In the genomic region with DNA sequence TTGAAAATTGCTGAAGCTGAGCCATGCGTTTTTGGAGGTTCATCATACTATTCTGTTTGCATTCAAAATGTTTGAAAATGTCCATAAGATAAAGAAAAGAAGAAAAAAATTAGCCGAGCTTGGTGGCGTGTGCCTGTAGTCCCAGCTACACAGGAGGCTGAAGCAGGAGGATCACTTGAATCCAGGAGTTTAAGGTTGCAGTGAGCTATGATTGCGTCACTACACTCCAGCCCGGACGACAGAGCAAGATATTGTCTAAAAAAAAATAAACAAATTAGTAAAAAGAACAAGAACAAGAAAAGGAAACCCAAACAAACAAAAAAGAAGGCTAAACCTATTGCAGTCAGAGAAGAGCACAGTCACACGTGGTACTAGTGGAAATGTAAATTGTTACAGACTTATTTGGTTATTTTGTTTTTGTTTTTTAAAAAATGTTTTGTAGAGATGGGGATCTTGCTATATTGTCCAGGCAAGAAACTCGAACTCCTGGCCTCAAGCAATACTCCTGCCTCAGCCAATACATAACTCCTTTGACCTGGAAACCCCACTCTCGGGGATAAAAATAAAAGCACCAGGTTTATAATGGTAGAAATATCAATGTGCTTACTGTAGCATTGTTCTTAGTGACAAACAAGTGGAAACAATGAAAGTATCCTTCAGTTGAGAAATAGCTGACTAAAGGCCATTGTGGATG, we compare ENCODE assay signal across 22 cellular contexts. TPM values are rescaled to one million over a fixed set of nuclear protein-coding genes. Genes with fewer than 3 reads are reported as not detected.
DNase-seq lines count a peak whose midpoint lies in the region; ATAC-seq, FAIRE-seq and TF ChIP-seq lines count a peak whose summit lies in the region.
"Had no signal": no experiment of that assay in that cellular context is flagged by ENCODE, and none has a peak within 500 bp of the region (broad histone marks: within the 10 kb centered on the region; RNA-seq: fewer than 3 reads in every experiment).

No MANE protein-coding gene starts in this region.

- no peak for TF ChIP-seq EP300 in HepG2 (IDR thresholded peaks at IDR 0.05; ENCODE audit: low read depth in 2 of 2, low read length in 2 of 2)
- TF ChIP-seq EP300 in HepG2 (CRISPR knock-in tag; IDR thresholded peaks at IDR 0.05; ENCODE audit: borderline replicate concordance), result no peak
- no peak for TF ChIP-seq EP300 in K562 (IDR thresholded peaks at IDR 0.05; ENCODE audit: low read length)

- intact Hi-C loops in HepG2 (cut with micrococcal nuclease; ENCODE audit: unreplicated experiment) (loop anchor here (5.0 kb wide), 1 partner anchor 82 kb away; a partner anchor contains a TSS), right lobe of liver (cut with DNase I) (no loop called here), K562 (cut with micrococcal nuclease) (loop anchor here (10.0 kb wide), 1 partner anchor 170 kb away; a partner anchor contains a TSS)
- intact Hi-C loops in CD4-positive, alpha-beta T cell (cut with DNase I, micrococcal nuclease), result no loop called here

- H3K27me3 ChIP-seq in HepG2 (ENCODE audit: control insufficient read depth in 1 of 2, insufficient read depth in 2 of 2, low read length in 2 of 2) (no peaks in the 10 kb centered on the region), right lobe of liver (no peaks in the 10 kb centered on the region), K562 (ENCODE audit: control insufficient read depth in 2 of 2, insufficient read depth in 2 of 2, low read length in 2 of 2) (no peaks in the 10 kb centered on the region), GM23338 (ENCODE audit: insufficient read depth) (no peaks in the 10 kb centered on the region)
- H3K27me3 ChIP-seq in CD4-positive, alpha-beta T cell (ENCODE audit: control insufficient read depth, insufficient read depth, low read length), result no peaks in the 10 kb centered on the region

- no peaks in the 10 kb centered on the region for H3K9me1 ChIP-seq in K562 (ENCODE audit: control insufficient read depth, insufficient read depth, low read length)

- H3K4me1 ChIP-seq in HepG2 (ENCODE audit: insufficient read depth, low read length), result peaks cover 31% of the 10 kb centered on the region
- H3K4me1 ChIP-seq in right lobe of liver, result no peaks in the 10 kb centered on the region
- peaks cover 6 to 7% of the 10 kb centered on the region in 2 experiments; a peak in 4 of 5 replicates for H3K4me1 ChIP-seq in K562 (replicated peaks in 1 of 2; ENCODE audit: control insufficient read depth in 2 of 2, insufficient read depth in 2 of 2, low read length in 2 of 2)
- peaks cover under 1% of the 10 kb centered on the region; the same call in 1 of the 2 replicates for H3K4me1 ChIP-seq in GM23338 (ENCODE audit: insufficient read depth)
- H3K4me1 ChIP-seq: Caco-2 had no signal

- no peaks in the 10 kb centered on the region for H3F3A ChIP-seq in GM23338 (replicated peaks; ENCODE audit: low read depth)

- DNase-seq in HepG2 (ENCODE audit: low spot score) (no peak), right lobe of liver (no peak), M059J (ENCODE audit: low read depth) (peak; percentile 28), K562 (ENCODE audit: extremely low read depth in 1 of 4, low spot score in 3 of 4) (no peak), iris pigment epithelial cell (ENCODE audit: low read depth) (peak; percentile 26), GM23338 (ENCODE audit: low spot score) (no peak), NCI-H774 (lab: John Stamatoyannopoulos, UW) (no peak)
- no peak for DNase-seq in CD4-positive, alpha-beta T cell
- DNase-seq: 8988T; C1 segment of cervical spinal cord; Caco-2; CD8-positive, alpha-beta T cell; DMS153; DND-41; H9 had no signal

- no peak for TF ChIP-seq POLR2A in HepG2 (IDR thresholded peaks at IDR 0.05; ENCODE audit: insufficient read depth in 1 of 2, low read depth in 2 of 2, low read length in 2 of 2)
- no peak for TF ChIP-seq POLR2A in right lobe of liver (IDR thresholded peaks at IDR 0.05)
- no peak for TF ChIP-seq POLR2A in K562 (conservative IDR thresholded peaks at IDR 0.05)

- no peak overlapping the region for H3K9ac ChIP-seq in HepG2 (ENCODE audit: insufficient read depth, low read depth, low read length)
- no peak overlapping the region for H3K9ac ChIP-seq in K562 (ENCODE audit: insufficient read depth in 1 of 2, low read depth in 2 of 2, low read length in 2 of 2)

- TF ChIP-seq RAD21 in HepG2 (CRISPR knock-in tag; IDR thresholded peaks at IDR 0.05) (no peak), K562 (CRISPR knock-in tag; conservative IDR thresholded peaks at IDR 0.05 in 1 of 2, IDR thresholded peaks at IDR 0.05 in 1 of 2) (no peak)

- BruUV-seq in HepG2 (replicated peaks; lab: Mats Ljungman, UMichigan), result no TSS peak
- BruUV-seq in K562 (replicated peaks; lab: Mats Ljungman, UMichigan), result no TSS peak

- no peaks in the 10 kb centered on the region for H3K36me3 ChIP-seq in HepG2 (replicated peaks in 1 of 2; ENCODE audit: control insufficient read depth in 1 of 2, insufficient read depth in 2 of 2, low read length in 2 of 2)
- H3K36me3 ChIP-seq in right lobe of liver, result no peaks in the 10 kb centered on the region
- no peaks in the 10 kb centered on the region for H3K36me3 ChIP-seq in K562 (ENCODE audit: control insufficient read depth, insufficient read depth, low read length)
- H3K36me3 ChIP-seq in GM23338 (ENCODE audit: insufficient read depth), result no peaks in the 10 kb centered on the region

- H4K20me1 ChIP-seq in HepG2 (ENCODE audit: insufficient read depth, low read length), result no peaks in the 10 kb centered on the region
- H4K20me1 ChIP-seq in K562 (replicated peaks; ENCODE audit: control insufficient read depth, insufficient read depth, low read length), result no peaks in the 10 kb centered on the region
- H4K20me1 ChIP-seq in GM23338 (replicated peaks; ENCODE audit: insufficient read depth), result no peaks in the 10 kb centered on the region

- no peak overlapping the region for H3K4me3 ChIP-seq in HepG2 (replicated peaks in 1 of 3; ENCODE audit: insufficient read depth in 1 of 3, low read depth in 2 of 3, low read length in 3 of 3)
- H3K4me3 ChIP-seq in right lobe of liver, result no peak overlapping the region
- no peak overlapping the region for H3K4me3 ChIP-seq in K562
- H3K4me3 ChIP-seq in GM23338, result no peak overlapping the region
- H3K4me3 ChIP-seq: GM12878 had no signal

- no peak for FAIRE-seq in HepG2 (lab: Jason Lieb, UNC)
- FAIRE-seq in K562 (lab: Jason Lieb, UNC), result no peak
- FAIRE-seq: G401.6, GM12878, GM19239, H1 had no signal

- no peak overlapping the region for H3K4me3 Mint-ChIP-seq in GM23338
- H3K4me3 Mint-ChIP-seq in CD4-positive, alpha-beta T cell, result no peak overlapping the region
- H3K4me3 Mint-ChIP-seq: CD8-positive, alpha-beta T cell; H9 had no signal

- peaks cover 4% of the 10 kb centered on the region for H3K27me3 Mint-ChIP-seq in GM23338 (ENCODE audit: insufficient read depth, low read depth, poor library complexity)
- H3K27me3 Mint-ChIP-seq in CD4-positive, alpha-beta T cell, result peaks cover 28% of the 10 kb centered on the region

- H3K9me2 ChIP-seq in GM23338 (ENCODE audit: insufficient read depth), result no peaks in the 10 kb centered on the region

- no peak overlapping the region for H3K4me2 ChIP-seq in HepG2 (ENCODE audit: low read depth, low read length)
- H3K4me2 ChIP-seq in K562 (ENCODE audit: insufficient read depth, low read length), result no peak overlapping the region
- H3K4me2 ChIP-seq in GM23338, result no peak overlapping the region

- 42% methylated on average over 9 of the region's 9 CpGs for WGBS in HepG2 (ENCODE audit: low lambda C conversion rate)
- 39% methylated on average over 9 of the region's 9 CpGs for WGBS in right lobe of liver (ENCODE audit: insufficient coverage, low coverage, low lambda C conversion rate, missing lambda C conversion rate)
- WGBS in K562 (ENCODE audit: insufficient coverage, low coverage, missing lambda C conversion rate), result 25% methylated on average over 9 of the region's 9 CpGs

- no peak for ATAC-seq in HepG2
- no peak for ATAC-seq in right lobe of liver
- ATAC-seq in K562, result no peak
- ATAC-seq in GM23338, result no peak
- no peak for ATAC-seq in CD4-positive, alpha-beta T cell (ENCODE audit: poor library complexity)
- ATAC-seq: CD8-positive, alpha-beta T cell; GM12878; HCT116 had no signal

- H3K9me3 Mint-ChIP-seq in GM23338, result peaks cover 7% of the 10 kb centered on the region
- H3K9me3 Mint-ChIP-seq in CD4-positive, alpha-beta T cell, result no peaks in the 10 kb centered on the region

- H2AFZ ChIP-seq in HepG2 (ENCODE audit: low read length), result no peak overlapping the region
- H2AFZ ChIP-seq in K562 (ENCODE audit: low read depth, low read length), result no peak overlapping the region
- H2AFZ ChIP-seq in GM23338, result no peak overlapping the region

- H3K36me3 Mint-ChIP-seq in GM23338 (ENCODE audit: low read depth), result peaks cover 6% of the 10 kb centered on the region; the same call in 1 of the 3 replicates
- no peaks in the 10 kb centered on the region for H3K36me3 Mint-ChIP-seq in CD4-positive, alpha-beta T cell (ENCODE audit: low read depth)
- H3K36me3 Mint-ChIP-seq: CD8-positive, alpha-beta T cell had no signal

- in situ Hi-C loops in HepG2 (cut with HindIII; ENCODE audit: extremely low pct_ligation_motif_present, low pct_unique_long_range_greater_than_20kb) (no loop called here), K562 (cut with MboI) (no loop called here)

- POLR2A ChIA-PET in HepG2 (lab: Yijun Ruan, JAX), result no interaction called here
- POLR2A ChIA-PET in K562 (lab: Yijun Ruan, JAX), result interaction anchor here (0.5 kb wide), 1 partner anchor 47 kb away, joined by 3 read pairs; no protein-coding TSS in a partner anchor
- POLR2A ChIA-PET in CD4-positive, alpha-beta T cell (lab: Charles Lee), result no interaction called here

- CTCF ChIA-PET in HepG2 (lab: Yijun Ruan, JAX; ENCODE audit: low intra/inter-chr PET ratio, low total read pairs) (no interaction called here), K562 (lab: Yijun Ruan, JAX; ENCODE audit: low intra/inter-chr PET ratio) (interaction anchor here (0.6 kb wide), 1 partner anchor 73 kb away, joined by 3 read pairs; no protein-coding TSS in a partner anchor)
- CTCF ChIA-PET in CD4-positive, alpha-beta T cell (lab: Charles Lee), result no interaction called here

- H3K27ac ChIP-seq in HepG2 (ENCODE audit: extremely low read length, insufficient read depth, low read length) (no peak overlapping the region), right lobe of liver (no peak overlapping the region), K562 (ENCODE audit: extremely low read depth, low read depth, low read length) (no peak overlapping the region), GM23338 (ENCODE audit: low read depth) (no peak overlapping the region)
- no peak overlapping the region for H3K27ac ChIP-seq in CD4-positive, alpha-beta T cell (ENCODE audit: low read depth, low read length)

- TF ChIP-seq CTCF in HepG2 (CRISPR knock-in tag; IDR thresholded peaks at IDR 0.05) (no peak), right lobe of liver (IDR thresholded peaks at IDR 0.05) (no peak), K562 (IDR thresholded peaks at IDR 0.05 in 2 of 3, conservative IDR thresholded peaks at IDR 0.05 in 1 of 3; ENCODE audit: insufficient read depth in 2 of 3, low read depth in 1 of 3, low read length in 3 of 3) (no peak), GM23338 (conservative IDR thresholded peaks at IDR 0.05; ENCODE audit: low read depth in 2 of 2) (no peak)
- no peak for TF ChIP-seq CTCF in CD4-positive, alpha-beta T cell (IDR thresholded peaks at IDR 0.05)

- H3K4me1 Mint-ChIP-seq in GM23338, result peaks cover 7% of the 10 kb centered on the region
- H3K4me1 Mint-ChIP-seq in CD4-positive, alpha-beta T cell (ENCODE audit: low read depth), result peaks cover 4% of the 10 kb centered on the region

- no peaks in the 10 kb centered on the region for H3K79me2 ChIP-seq in HepG2 (ENCODE audit: insufficient read depth, low read length)
- H3K79me2 ChIP-seq in K562 (ENCODE audit: control insufficient read depth, insufficient read depth, low read length), result no peaks in the 10 kb centered on the region
- no peaks in the 10 kb centered on the region for H3K79me2 ChIP-seq in GM23338 (replicated peaks; ENCODE audit: insufficient read depth)

- peaks cover 5% of the 10 kb centered on the region; the same call in 1 of the 2 replicates for H3K9me3 ChIP-seq in HepG2 (ENCODE audit: low read length)
- H3K9me3 ChIP-seq in right lobe of liver, result no peaks in the 10 kb centered on the region
- H3K9me3 ChIP-seq in K562 (replicated peaks; ENCODE audit: control insufficient read depth, insufficient read depth, low read depth, low read length), result 0 out of 2 replicates have a peak, but pooled peaks cover 2% of the 10 kb centered on the region
- peaks cover 3% of the 10 kb centered on the region for H3K9me3 ChIP-seq in CD4-positive, alpha-beta T cell (ENCODE audit: control insufficient read depth, low read length)
- H3K9me3 ChIP-seq: Caco-2 had no signal

- no peak overlapping the region for H3K27ac Mint-ChIP-seq in GM23338
- H3K27ac Mint-ChIP-seq in CD4-positive, alpha-beta T cell, result no peak overlapping the region
- H3K27ac Mint-ChIP-seq: CD8-positive, alpha-beta T cell; H9 had no signal

RNA-seq across cellular contexts. Expression of a gene that starts 11.6 kb away (rescaled TPM):
- total RNA-seq in HepG2 (2016; rRNA removed; fragmentation: Illumina TruSeq; extraction: Trizol) (0.42 and 2.2 TPM in 2 replicates), right lobe of liver (not detected), K562 (2014; rRNA removed) (1.5 and 2.1 TPM in 2 replicates), K562 (2014; rRNA removed; fragmentation: Illumina TruSeq; extraction: Trizol) (0.67 and 0.69 TPM in 2 replicates), K562 (2015; rRNA removed; fragmentation: Illumina TruSeq; extraction: Trizol) (1.0 TPM in 1 of 2 replicates, not detected in the other), K562 (2021) (0.22 and 0.36 TPM in 2 replicates)
- 1.6 and 2.4 TPM in 2 replicates for total RNA-seq in HepG2 (2016; cell fraction: cytosol; rRNA removed; fragmentation: Illumina TruSeq; extraction: Trizol; ENCODE audit: low read depth)
- total RNA-seq in HepG2 (2016; cell fraction: insoluble cytoplasmic fraction; rRNA removed; fragmentation: Illumina TruSeq; extraction: Trizol), result 0.76 and 2.3 TPM in 2 replicates
- total RNA-seq in HepG2 (2016; cell fraction: membrane; rRNA removed; fragmentation: Illumina TruSeq; extraction: Trizol), result 0.93 and 1.2 TPM in 2 replicates
- total RNA-seq in HepG2 (2016; cell fraction: nucleus; rRNA removed; fragmentation: Illumina TruSeq; extraction: Trizol), result 3.3 and 6.0 TPM in 2 replicates
- polyA plus RNA-seq in HepG2 (2011; rRNA removed) (3.5 and 6.3 TPM in 2 replicates), K562 (2011; rRNA removed) (0.12 and 0.33 TPM in 2 replicates), K562 (2014; fragmentation: Illumina TruSeq; extraction: Trizol) (not detected in 2 replicates), K562 (2014; fragmentation: Nextera tagmentation; extraction: Ambion mirVana) (not detected), K562 (2014; rRNA removed) (0.07 TPM in 1 of 2 replicates, not detected in the other), GM23338 (2016; fragmentation: Nextera tagmentation; extraction: Ambion mirVana) (0.73 and 0.97 TPM in 2 replicates)
- 1.3 and 2.1 TPM in 2 replicates for polyA plus RNA-seq in HepG2 (2011; cell fraction: cytosol; rRNA removed)
- 30.6 and 30.9 TPM in 2 replicates for polyA plus RNA-seq in HepG2 (2011; cell fraction: nucleus; rRNA removed)
- 2.1 and 2.2 TPM in 2 replicates for polyA plus RNA-seq in HepG2 (2012)
- 0.42 and 0.55 TPM in 2 replicates for polyA plus RNA-seq in HepG2 (2016; cell fraction: cytosol; fragmentation: Illumina TruSeq; extraction: Trizol; ENCODE audit: low read depth)
- 0.54 and 1.3 TPM in 2 replicates for polyA plus RNA-seq in HepG2 (2016; cell fraction: insoluble cytoplasmic fraction; fragmentation: Illumina TruSeq; extraction: Trizol; ENCODE audit: low read depth)
- polyA plus RNA-seq in HepG2 (2016; cell fraction: membrane; fragmentation: Illumina TruSeq; extraction: Trizol; ENCODE audit: low read depth), result 0.70 and 1.0 TPM in 2 replicates
- polyA plus RNA-seq in HepG2 (2016; cell fraction: nucleus; fragmentation: Illumina TruSeq; extraction: Trizol; ENCODE audit: insufficient read depth, low read depth), result 8.8 and 10.0 TPM in 2 replicates
- 8.4 TPM in 1 of 2 replicates, not detected in the other for polyA minus RNA-seq in HepG2 (2011; rRNA and poly(A)+ RNA removed; ENCODE audit: low replicate concordance)
- not detected in 2 replicates for polyA minus RNA-seq in HepG2 (2011; cell fraction: cytosol; rRNA and poly(A)+ RNA removed)
- 6.6 and 7.6 TPM in 2 replicates for polyA minus RNA-seq in HepG2 (2011; cell fraction: nucleus; rRNA and poly(A)+ RNA removed)
- total RNA-seq in M059J (2014; rRNA removed; shearing (Covaris generic)), result not detected in 2 replicates
- total RNA-seq in K562 (2011; cell fraction: chromatin; rRNA removed; ENCODE audit: low replicate concordance), result 1.00 and 1.2 TPM in 2 replicates
- 9.5 and 13.8 TPM in 2 replicates for total RNA-seq in K562 (2011; cell fraction: nucleolus; rRNA removed)
- total RNA-seq in K562 (2011; cell fraction: nucleoplasm; rRNA removed), result 10.4 and 24.5 TPM in 2 replicates
- 0.12 TPM in 1 of 2 replicates, not detected in the other for polyA plus RNA-seq in K562 (2011; cell fraction: cytosol; rRNA removed)
- polyA plus RNA-seq in K562 (2011; cell fraction: nucleus; rRNA removed), result 0.35 and 0.41 TPM in 2 replicates
- polyA plus RNA-seq in K562 (2012), result 0.01 and 0.24 TPM in 2 replicates
- 8.3 and 11.8 TPM in 2 replicates for polyA minus RNA-seq in K562 (2011; rRNA and poly(A)+ RNA removed)
- 5.3 TPM in 1 of 2 replicates, not detected in the other for polyA minus RNA-seq in K562 (2011; cell fraction: cytosol; rRNA and poly(A)+ RNA removed)
- polyA minus RNA-seq in K562 (2011; cell fraction: nucleus; rRNA and poly(A)+ RNA removed), result 4.4 and 7.6 TPM in 2 replicates
- total RNA-seq in GM23338 (2014; rRNA removed; shearing (Covaris generic)), result 0.97 and 1.1 TPM in 2 replicates
- total RNA-seq in CD4-positive, alpha-beta T cell, result not detected
- total RNA-seq: A673; Caco-2; CD8-positive, alpha-beta T cell had no signal

RNA-seq across cellular contexts. Expression of a gene that starts 30.2 kb away (rescaled TPM):
- not detected in 2 replicates for total RNA-seq in HepG2 (2016; rRNA removed; fragmentation: Illumina TruSeq; extraction: Trizol)
- not detected in 2 replicates for total RNA-seq in HepG2 (2016; cell fraction: cytosol; rRNA removed; fragmentation: Illumina TruSeq; extraction: Trizol; ENCODE audit: low read depth)
- not detected in 2 replicates for total RNA-seq in HepG2 (2016; cell fraction: insoluble cytoplasmic fraction; rRNA removed; fragmentation: Illumina TruSeq; extraction: Trizol)
- 0.07 and 0.09 TPM in 2 replicates for total RNA-seq in HepG2 (2016; cell fraction: membrane; rRNA removed; fragmentation: Illumina TruSeq; extraction: Trizol)
- not detected in 2 replicates for total RNA-seq in HepG2 (2016; cell fraction: nucleus; rRNA removed; fragmentation: Illumina TruSeq; extraction: Trizol)
- 0.03 TPM in 1 of 2 replicates, not detected in the other for polyA plus RNA-seq in HepG2 (2011; rRNA removed)
- polyA plus RNA-seq in HepG2 (2011; cell fraction: cytosol; rRNA removed), result not detected in 2 replicates
- polyA plus RNA-seq in HepG2 (2011; cell fraction: nucleus; rRNA removed), result not detected in 2 replicates
- 0.36 and 0.39 TPM in 2 replicates for polyA plus RNA-seq in HepG2 (2012)
- not detected in 2 replicates for polyA plus RNA-seq in HepG2 (2016; cell fraction: cytosol; fragmentation: Illumina TruSeq; extraction: Trizol; ENCODE audit: low read depth)
- 0.10 and 0.15 TPM in 2 replicates for polyA plus RNA-seq in HepG2 (2016; cell fraction: insoluble cytoplasmic fraction; fragmentation: Illumina TruSeq; extraction: Trizol; ENCODE audit: low read depth)
- not detected in 2 replicates for polyA plus RNA-seq in HepG2 (2016; cell fraction: membrane; fragmentation: Illumina TruSeq; extraction: Trizol; ENCODE audit: low read depth)
- polyA plus RNA-seq in HepG2 (2016; cell fraction: nucleus; fragmentation: Illumina TruSeq; extraction: Trizol; ENCODE audit: insufficient read depth, low read depth), result 0.19 TPM in 1 of 2 replicates, not detected in the other
- not detected in 2 replicates for polyA minus RNA-seq in HepG2 (2011; rRNA and poly(A)+ RNA removed; ENCODE audit: low replicate concordance)
- not detected in 2 replicates for polyA minus RNA-seq in HepG2 (2011; cell fraction: cytosol; rRNA and poly(A)+ RNA removed)
- polyA minus RNA-seq in HepG2 (2011; cell fraction: nucleus; rRNA and poly(A)+ RNA removed), result not detected in 2 replicates
- not detected for total RNA-seq in right lobe of liver
- not detected in 2 replicates for total RNA-seq in M059J (2014; rRNA removed; shearing (Covaris generic))
- 0.39 and 0.46 TPM in 2 replicates for total RNA-seq in K562 (2011; cell fraction: chromatin; rRNA removed; ENCODE audit: low replicate concordance)
- total RNA-seq in K562 (2011; cell fraction: nucleolus; rRNA removed), result 0.33 and 0.39 TPM in 2 replicates
- total RNA-seq in K562 (2011; cell fraction: nucleoplasm; rRNA removed), result 0.51 and 0.84 TPM in 2 replicates
- total RNA-seq in K562 (2014; rRNA removed), result 0.50 and 1.1 TPM in 2 replicates
- total RNA-seq in K562 (2014; rRNA removed; fragmentation: Illumina TruSeq; extraction: Trizol), result 0.80 and 0.83 TPM in 2 replicates
- total RNA-seq in K562 (2015; rRNA removed; fragmentation: Illumina TruSeq; extraction: Trizol), result 0.76 and 0.87 TPM in 2 replicates
- total RNA-seq in K562 (2021), result 0.95 and 1.1 TPM in 2 replicates
- polyA plus RNA-seq in K562 (2011; rRNA removed), result 0.43 and 0.85 TPM in 2 replicates
- polyA plus RNA-seq in K562 (2011; cell fraction: cytosol; rRNA removed), result 0.38 and 0.52 TPM in 2 replicates
- 0.24 and 1.1 TPM in 2 replicates for polyA plus RNA-seq in K562 (2011; cell fraction: nucleus; rRNA removed)
- polyA plus RNA-seq in K562 (2012), result 1.2 and 1.9 TPM in 2 replicates
- 0.78 and 1.1 TPM in 2 replicates for polyA plus RNA-seq in K562 (2014; fragmentation: Illumina TruSeq; extraction: Trizol)
- polyA plus RNA-seq in K562 (2014; fragmentation: Nextera tagmentation; extraction: Ambion mirVana), result under 1 TPM; 0.23 to 0.45 TPM
- polyA plus RNA-seq in K562 (2014; rRNA removed), result 1.1 and 1.2 TPM in 2 replicates
- 0.21 and 0.67 TPM in 2 replicates for polyA minus RNA-seq in K562 (2011; rRNA and poly(A)+ RNA removed)
- polyA minus RNA-seq in K562 (2011; cell fraction: cytosol; rRNA and poly(A)+ RNA removed), result 0.57 TPM in 1 of 2 replicates, not detected in the other
- polyA minus RNA-seq in K562 (2011; cell fraction: nucleus; rRNA and poly(A)+ RNA removed), result 0.22 and 0.40 TPM in 2 replicates
- total RNA-seq in GM23338 (2014; rRNA removed; shearing (Covaris generic)), result 3.3 and 3.7 TPM in 2 replicates
- polyA plus RNA-seq in GM23338 (2016; fragmentation: Nextera tagmentation; extraction: Ambion mirVana), result 2.3 and 2.4 TPM in 2 replicates
- total RNA-seq in CD4-positive, alpha-beta T cell, result not detected
- total RNA-seq: Caco-2; CD8-positive, alpha-beta T cell; GM12878 had no signal
- polyA plus RNA-seq: BJ, GM12878 had no signal

RNA-seq across cellular contexts. Expression of a gene that starts 45.9 kb away (rescaled TPM):
- total RNA-seq in HepG2 (2016; rRNA removed; fragmentation: Illumina TruSeq; extraction: Trizol), result 76.3 and 97.4 TPM in 2 replicates
- 28.4 and 28.6 TPM in 2 replicates for total RNA-seq in HepG2 (2016; cell fraction: cytosol; rRNA removed; fragmentation: Illumina TruSeq; extraction: Trizol; ENCODE audit: low read depth)
- total RNA-seq in HepG2 (2016; cell fraction: insoluble cytoplasmic fraction; rRNA removed; fragmentation: Illumina TruSeq; extraction: Trizol), result 76.4 and 97.9 TPM in 2 replicates
- total RNA-seq in HepG2 (2016; cell fraction: membrane; rRNA removed; fragmentation: Illumina TruSeq; extraction: Trizol), result 53.8 and 55.3 TPM in 2 replicates
- 54.5 and 64.5 TPM in 2 replicates for total RNA-seq in HepG2 (2016; cell fraction: nucleus; rRNA removed; fragmentation: Illumina TruSeq; extraction: Trizol)
- 50.7 and 71.5 TPM in 2 replicates for polyA plus RNA-seq in HepG2 (2011; rRNA removed)
- 50.1 and 88.3 TPM in 2 replicates for polyA plus RNA-seq in HepG2 (2011; cell fraction: cytosol; rRNA removed)
- 85.1 and 122 TPM in 2 replicates for polyA plus RNA-seq in HepG2 (2011; cell fraction: nucleus; rRNA removed)
- 60.8 and 97.0 TPM in 2 replicates for polyA plus RNA-seq in HepG2 (2012)
- 33.9 and 37.2 TPM in 2 replicates for polyA plus RNA-seq in HepG2 (2016; cell fraction: cytosol; fragmentation: Illumina TruSeq; extraction: Trizol; ENCODE audit: low read depth)
- polyA plus RNA-seq in HepG2 (2016; cell fraction: insoluble cytoplasmic fraction; fragmentation: Illumina TruSeq; extraction: Trizol; ENCODE audit: low read depth), result 114 and 170 TPM in 2 replicates
- 49.5 and 62.0 TPM in 2 replicates for polyA plus RNA-seq in HepG2 (2016; cell fraction: membrane; fragmentation: Illumina TruSeq; extraction: Trizol; ENCODE audit: low read depth)
- polyA plus RNA-seq in HepG2 (2016; cell fraction: nucleus; fragmentation: Illumina TruSeq; extraction: Trizol; ENCODE audit: insufficient read depth, low read depth), result 151 and 164 TPM in 2 replicates
- 177 and 191 TPM in 2 replicates for polyA minus RNA-seq in HepG2 (2011; rRNA and poly(A)+ RNA removed; ENCODE audit: low replicate concordance)
- polyA minus RNA-seq in HepG2 (2011; cell fraction: cytosol; rRNA and poly(A)+ RNA removed), result 65.7 and 78.2 TPM in 2 replicates
- 41.4 and 66.2 TPM in 2 replicates for polyA minus RNA-seq in HepG2 (2011; cell fraction: nucleus; rRNA and poly(A)+ RNA removed)
- 1 to 10 TPM in 4 of 6 experiments, under 1 TPM in 2; 0.61 to 3.6 (median 1.8) TPM for total RNA-seq in right lobe of liver
- total RNA-seq in M059J (2014; rRNA removed; shearing (Covaris generic)), result 69.5 and 98.8 TPM in 2 replicates
- 111 and 188 TPM in 2 replicates for total RNA-seq in K562 (2011; cell fraction: chromatin; rRNA removed; ENCODE audit: low replicate concordance)
- 141 and 146 TPM in 2 replicates for total RNA-seq in K562 (2011; cell fraction: nucleolus; rRNA removed)
- 112 and 116 TPM in 2 replicates for total RNA-seq in K562 (2011; cell fraction: nucleoplasm; rRNA removed)
- 76.3 and 90.5 TPM in 2 replicates for total RNA-seq in K562 (2014; rRNA removed)
- total RNA-seq in K562 (2014; rRNA removed; fragmentation: Illumina TruSeq; extraction: Trizol), result 36.9 and 45.2 TPM in 2 replicates
- 35.5 and 35.6 TPM in 2 replicates for total RNA-seq in K562 (2015; rRNA removed; fragmentation: Illumina TruSeq; extraction: Trizol)
- 139 and 152 TPM in 2 replicates for total RNA-seq in K562 (2021)
- polyA plus RNA-seq in K562 (2011; rRNA removed), result 45.5 and 105 TPM in 2 replicates
- polyA plus RNA-seq in K562 (2011; cell fraction: cytosol; rRNA removed), result 134 and 197 TPM in 2 replicates
- 128 and 139 TPM in 2 replicates for polyA plus RNA-seq in K562 (2011; cell fraction: nucleus; rRNA removed)
- 138 and 150 TPM in 2 replicates for polyA plus RNA-seq in K562 (2012)
- polyA plus RNA-seq in K562 (2014; fragmentation: Illumina TruSeq; extraction: Trizol), result 169 and 212 TPM in 2 replicates
- 10 to 100 TPM; 13.6 to 24.8 TPM for polyA plus RNA-seq in K562 (2014; fragmentation: Nextera tagmentation; extraction: Ambion mirVana)
- 72.2 and 87.6 TPM in 2 replicates for polyA plus RNA-seq in K562 (2014; rRNA removed)
- 74.4 and 102 TPM in 2 replicates for polyA minus RNA-seq in K562 (2011; rRNA and poly(A)+ RNA removed)
- polyA minus RNA-seq in K562 (2011; cell fraction: cytosol; rRNA and poly(A)+ RNA removed), result 131 and 161 TPM in 2 replicates
- polyA minus RNA-seq in K562 (2011; cell fraction: nucleus; rRNA and poly(A)+ RNA removed), result 61.0 and 77.9 TPM in 2 replicates
- total RNA-seq in GM23338 (2014; rRNA removed; shearing (Covaris generic)), result 141 TPM in 2 replicates
- 66.0 and 69.0 TPM in 2 replicates for polyA plus RNA-seq in GM23338 (2016; fragmentation: Nextera tagmentation; extraction: Ambion mirVana)
- total RNA-seq in CD4-positive, alpha-beta T cell, result under 1 TPM; 0.84 to 0.85 TPM

Comparison
In these comparisons a context has a peak if more than half of its experiments do, and no peak if none do; other contexts are left out.
1. RNA of a gene that starts 45.9 kb away (total RNA-seq): 141 TPM in GM23338, 69.5 to 98.8 TPM in M059J, 28.4 to 97.9 TPM in HepG2 and 35.5 to 188 TPM in K562; 0.61 to 3.6 TPM in right lobe of liver and 0.84 to 0.85 TPM in CD4-positive, alpha-beta T cell; every median in the first group is over 4 times any median in the second.
2. intact Hi-C loops: an anchor here in HepG2 (5.0 kb wide) and K562 (10.0 kb wide); none called in right lobe of liver and CD4-positive, alpha-beta T cell.
3. DNase-seq: peak in M059J (single experiment) and iris pigment epithelial cell (single experiment); none in HepG2 (single experiment), right lobe of liver (0 of 3), K562 (0 of 4), GM23338 (single experiment), CD4-positive, alpha-beta T cell (0 of 10) and NCI-H774 (single experiment).